8 cellular contexts compared by ENCODE assay signal in the genomic region with DNA sequence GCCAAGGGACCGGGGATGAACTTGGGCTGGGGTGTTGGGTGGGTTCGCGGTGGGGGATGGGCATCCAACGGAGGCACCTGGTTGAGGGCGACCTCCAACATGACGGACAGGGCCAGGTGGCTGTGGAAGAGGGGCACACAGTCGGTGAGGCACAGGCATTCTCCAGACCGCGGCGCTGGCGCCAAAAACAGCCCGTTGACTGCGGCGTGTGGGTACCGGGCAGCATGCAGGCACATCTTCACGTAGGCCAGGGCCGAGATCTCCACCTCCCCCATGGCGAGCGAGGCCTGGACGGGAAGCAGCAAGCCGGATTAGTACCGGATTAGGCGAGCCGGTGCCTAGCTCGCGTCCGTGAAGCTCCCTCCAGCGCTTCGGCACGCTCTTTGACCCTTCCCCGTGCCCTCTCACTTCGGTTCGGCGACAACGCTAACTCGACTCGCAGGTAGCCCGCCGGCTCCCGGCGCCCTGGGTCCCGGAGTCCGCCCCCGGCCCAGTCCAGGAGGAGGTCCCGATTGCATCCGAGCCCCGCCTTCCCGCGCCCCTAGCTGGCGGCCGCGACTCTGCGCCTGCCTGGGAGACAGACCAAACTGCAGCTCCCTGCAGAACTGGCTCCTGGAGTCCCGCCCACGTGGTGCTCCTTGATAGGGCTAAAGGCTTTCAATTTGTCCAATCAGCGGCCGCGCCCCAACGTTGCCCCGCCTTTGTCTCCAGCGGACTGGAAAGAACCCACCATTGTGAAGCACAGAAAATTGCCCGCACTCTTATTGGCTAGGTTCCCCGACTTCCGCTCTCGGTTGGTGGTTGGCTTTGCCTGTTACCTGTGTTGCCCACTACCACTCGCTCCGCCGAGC.
DNase-seq lines count a peak whose midpoint lies in the region; ATAC-seq lines count a peak whose summit lies in the region.

A gene with protein sequence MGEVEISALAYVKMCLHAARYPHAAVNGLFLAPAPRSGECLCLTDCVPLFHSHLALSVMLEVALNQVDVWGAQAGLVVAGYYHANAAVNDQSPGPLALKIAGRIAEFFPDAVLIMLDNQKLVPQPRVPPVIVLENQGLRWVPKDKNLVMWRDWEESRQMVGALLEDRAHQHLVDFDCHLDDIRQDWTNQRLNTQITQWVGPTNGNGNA (minus strand): TSS at position 562 of the 851 bp plus-strand sequence. CDS start 287 bp downstream, at position 275.

- DNase-seq in AG20443 (ENCODE audit: low spot score) (peak; percentile 96), NCI-H446 (lab: John Stamatoyannopoulos, UW) (peak; percentile 99 to 100), iris pigment epithelial cell (ENCODE audit: low read depth) (peak; percentile 100)
- DNase-seq in activated CD4-positive, CD25-positive, alpha-beta regulatory T cell treated with anti-CD3 and anti-CD28 coated beads, Interleukin-2, amount 50 U/mL, for 16 hours (ENCODE audit: low read depth, low spot score): peak; percentile 99
- DNase-seq in central memory CD8-positive, alpha-beta T cell (ENCODE audit: low spot score in 2 of 2): peak; percentile 97 to 99
- peak; percentile 99 to 100 for DNase-seq in stimulated activated CD4-positive, alpha-beta T cell treated with anti-CD3 and anti-CD28 coated beads, Interleukin-12 subunit alpha, Interleukin-12 subunit beta, amount 100 ng/mL, for 24 hours (ENCODE audit: low read depth in 2 of 2)

- no peaks in the 10 kb centered on the region for H3K9me3 Mint-ChIP-seq in central memory CD8-positive, alpha-beta T cell

- peak within 1 kb of the TSS; percentile 73 for H3K4me3 Mint-ChIP-seq in central memory CD8-positive, alpha-beta T cell

- H3K27ac Mint-ChIP-seq in central memory CD8-positive, alpha-beta T cell (ENCODE audit: low read depth): peak within 1 kb of the TSS; percentile 88

- H3K27me3 Mint-ChIP-seq in central memory CD8-positive, alpha-beta T cell: no peaks in the 10 kb centered on the region

- peaks cover 59% of the 10 kb centered on the region for H3K4me1 Mint-ChIP-seq in central memory CD8-positive, alpha-beta T cell

- H3K36me3 Mint-ChIP-seq in central memory CD8-positive, alpha-beta T cell (ENCODE audit: insufficient read depth): peaks cover 23% of the 10 kb centered on the region

- ATAC-seq in GM19025 (IDR thresholded peaks at IDR 0.05; ENCODE audit: low read depth, unreplicated experiment) (peak; percentile 90), HG03342 (IDR thresholded peaks at IDR 0.05; ENCODE audit: unreplicated experiment) (peak; percentile 82)
- ATAC-seq in central memory CD8-positive, alpha-beta T cell (replicated peaks; ENCODE audit: extremely low read depth, poor library complexity, severe bottlenecking): peak; percentile 92

Comparison
In these comparisons a context has a peak if more than half of its experiments do, and no peak if none do; other contexts are left out.
1. Peak in every context shown above with its lines: DNase-seq and ATAC-seq.